11 cellular contexts compared by ENCODE assay signal in genomic region chr10:71531485-71532446, GRCh38.
A peak's percentile ranks its signal among the peaks of the same experiment; 100 is the strongest.
DNase-seq lines count a peak whose midpoint lies in the region; ATAC-seq and TF ChIP-seq lines count a peak whose summit lies in the region.
"Had no signal": no experiment of that assay in that cellular context is flagged by ENCODE, and none has a peak within 500 bp of the region (broad histone marks: within the 10 kb centered on the region; RNA-seq: fewer than 3 reads in every experiment).

No MANE protein-coding gene starts in this region.

- peaks cover 3% of the 10 kb centered on the region for H3K9me3 Mint-ChIP-seq in T-helper 2 cell treated with Interferon-gamma antibody and Interleukin-4, amounts not matched to agents 5 μg/mL and 100 μg/mL, for 36 hours
- no peaks in the 10 kb centered on the region for H3K9me3 Mint-ChIP-seq in Caco-2 (ENCODE audit: unreplicated experiment)
- H3K9me3 Mint-ChIP-seq: memory B cell had no signal

- H3K36me3 ChIP-seq in Caco-2 (ENCODE audit: control insufficient read depth, insufficient read depth, low read length): no peaks in the 10 kb centered on the region

- no peaks in the 10 kb centered on the region for H3K4me1 ChIP-seq in Caco-2

- POLR2A ChIA-PET in Caco-2 (lab: Charles Lee): no interaction called here

- ATAC-seq in GM18502 (IDR thresholded peaks at IDR 0.05; ENCODE audit: poor library complexity, unreplicated experiment): no peak
- ATAC-seq in HG02642 (IDR thresholded peaks at IDR 0.05; ENCODE audit: poor library complexity, unreplicated experiment): no peak

- H3K27ac Mint-ChIP-seq in T-helper 2 cell treated with Interferon-gamma antibody and Interleukin-4, amounts not matched to agents 5 μg/mL and 100 μg/mL, for 36 hours: peak overlapping the region; percentile 38
- no peak overlapping the region for H3K27ac Mint-ChIP-seq in Caco-2 (ENCODE audit: unreplicated experiment)
- H3K27ac Mint-ChIP-seq: memory B cell had no signal

- no peak for TF ChIP-seq CTCF in epithelial cell of esophagus (IDR thresholded peaks at IDR 0.05; ENCODE audit: insufficient read depth, low read depth, low read length, missing control alignments)
- TF ChIP-seq CTCF in Caco-2 (IDR thresholded peaks at IDR 0.05; ENCODE audit: insufficient read depth in 1 of 2, low read depth in 1 of 2, low read length in 1 of 2, severe bottlenecking in 1 of 2, unreplicated experiment in 1 of 2): no peak

- DNase-seq in CD1c-positive myeloid dendritic cell (ENCODE audit: extremely low spot score) (peak; percentile 63), GM19238 (ENCODE audit: insufficient read length, low spot score) (peak; percentile 20), epithelial cell of esophagus (ENCODE audit: low read depth) (peak; percentile 13), glomerular visceral epithelial cell (ENCODE audit: extremely low spot score) (no peak), Caco-2 (no peak)
- DNase-seq in T-helper 2 cell treated with Interferon-gamma antibody and Interleukin-4, amounts not matched to agents 5 μg/mL and 100 μg/mL, for 36 hours (ENCODE audit: low spot score): peak; percentile 65
- DNase-seq: NCI-H146 had no signal

- H3K27me3 ChIP-seq in Caco-2 (replicated peaks; ENCODE audit: control insufficient read depth, insufficient read depth, low read length): no peaks in the 10 kb centered on the region

- H3K4me1 Mint-ChIP-seq in T-helper 2 cell treated with Interferon-gamma antibody and Interleukin-4, amounts not matched to agents 5 μg/mL and 100 μg/mL, for 36 hours (ENCODE audit: low read depth): peaks cover 6% of the 10 kb centered on the region
- no peaks in the 10 kb centered on the region for H3K4me1 Mint-ChIP-seq in Caco-2 (ENCODE audit: low read depth, unreplicated experiment)

- no TSS peak for BruUV-seq in Caco-2 (replicated peaks; lab: Mats Ljungman, UMichigan)

- H3K36me3 Mint-ChIP-seq in T-helper 2 cell treated with Interferon-gamma antibody and Interleukin-4, amounts not matched to agents 5 μg/mL and 100 μg/mL, for 36 hours (ENCODE audit: low read depth): no peaks in the 10 kb centered on the region
- H3K36me3 Mint-ChIP-seq in Caco-2 (ENCODE audit: insufficient read depth, unreplicated experiment): no peaks in the 10 kb centered on the region
- H3K36me3 Mint-ChIP-seq: memory B cell, T-cell had no signal

- intact Hi-C loops in Caco-2 (cut with micrococcal nuclease; ENCODE audit: unreplicated experiment): no loop called here

- no peaks in the 10 kb centered on the region for H3K27me3 Mint-ChIP-seq in T-helper 2 cell treated with Interferon-gamma antibody and Interleukin-4, amounts not matched to agents 5 μg/mL and 100 μg/mL, for 36 hours (ENCODE audit: low read depth)
- no peaks in the 10 kb centered on the region for H3K27me3 Mint-ChIP-seq in Caco-2 (ENCODE audit: insufficient read depth, unreplicated experiment)
- H3K27me3 Mint-ChIP-seq: T-cell had no signal

- H3K4me3 ChIP-seq in epithelial cell of esophagus (ENCODE audit: low read length) (no peak overlapping the region), Caco-2 (ENCODE audit: low read depth, low read length) (no peak overlapping the region)

- H3K9me3 ChIP-seq in Caco-2: no peaks in the 10 kb centered on the region

- CTCF ChIA-PET in Caco-2 (lab: Charles Lee): interaction anchor here (0.9 kb wide), 1 partner anchor 10 kb away, joined by 4 read pairs; no protein-coding TSS in a partner anchor

- H3K4me3 Mint-ChIP-seq in T-helper 2 cell treated with Interferon-gamma antibody and Interleukin-4, amounts not matched to agents 5 μg/mL and 100 μg/mL, for 36 hours: no peak overlapping the region
- no peak overlapping the region for H3K4me3 Mint-ChIP-seq in Caco-2 (ENCODE audit: unreplicated experiment)
- H3K4me3 Mint-ChIP-seq: memory B cell, T-cell had no signal

Comparison
In these comparisons a context has a peak if more than half of its experiments do, and no peak if none do; other contexts are left out.
1. DNase-seq: peak in CD1c-positive myeloid dendritic cell (single experiment), GM19238 (single experiment), T-helper 2 cell treated with Interferon-gamma antibody and Interleukin-4, amounts not matched to agents 5 μg/mL and 100 μg/mL, for 36 hours (single experiment) and epithelial cell of esophagus (single experiment); none in glomerular visceral epithelial cell (single experiment) and Caco-2 (0 of 2).